21 cellular contexts compared by ENCODE assay signal in the genomic region with DNA sequence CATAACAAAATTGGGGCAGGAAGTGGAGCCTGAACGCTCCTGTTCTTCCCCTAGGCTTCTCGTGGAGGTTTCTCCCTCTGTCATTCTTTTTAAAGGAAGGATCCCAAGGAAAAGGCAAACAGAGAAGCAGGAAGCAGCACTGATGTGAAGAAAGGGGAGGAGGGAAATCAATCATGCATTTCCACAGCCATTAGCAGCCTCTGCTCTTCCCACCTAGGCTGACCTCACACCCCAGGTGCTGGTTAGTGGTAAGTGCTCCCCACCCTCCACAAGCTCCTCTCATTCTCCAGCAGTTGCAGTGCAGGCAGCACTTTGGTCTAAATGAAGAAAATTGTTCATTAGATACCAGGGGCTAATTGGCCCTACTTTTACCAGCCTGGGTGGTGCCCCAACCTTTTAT. TPM values are rescaled to one million over a fixed set of nuclear protein-coding genes. Genes with fewer than 3 reads are reported as not detected.
A peak's percentile ranks its signal among the peaks of the same experiment; 100 is the strongest.
DNase-seq lines count a peak whose midpoint lies in the region; ATAC-seq, FAIRE-seq and TF ChIP-seq lines count a peak whose summit lies in the region.
"Had no signal": no experiment of that assay in that cellular context is flagged by ENCODE, and none has a peak within 500 bp of the region (broad histone marks: within the 10 kb centered on the region; RNA-seq: fewer than 3 reads in every experiment).

No MANE protein-coding gene starts in this region.

- H3K4me1 ChIP-seq in BLaER1 (peaks cover 41% of the 10 kb centered on the region), endothelial cell of umbilical vein (ENCODE audit: control insufficient read depth, extremely low read depth, insufficient read depth, low read length) (no peaks in the 10 kb centered on the region), Peyer's patch (peaks cover 4 to 15% (median 7%) of the 10 kb centered on the region in 4 donors), breast epithelium (peaks cover 7 to 8% of the 10 kb centered on the region in 2 donors)

- dilution Hi-C loops in endothelial cell of umbilical vein (cut with MboI; ENCODE audit: extremely low pct_ligation_motif_present, low sequenced_read_pairs), result no loop called here

- H2AFZ ChIP-seq in endothelial cell of umbilical vein (ENCODE audit: low read depth, low read length), result no peak overlapping the region

- 0 out of 2 replicates have a peak, but pooled peaks cover 11% of the 10 kb centered on the region for H4K20me1 ChIP-seq in BLaER1
- H4K20me1 ChIP-seq in endothelial cell of umbilical vein (replicated peaks; ENCODE audit: control insufficient read depth, extremely low read depth, insufficient read depth, low read length), result no peaks in the 10 kb centered on the region

- no peak for FAIRE-seq in endothelial cell of umbilical vein (lab: Jason Lieb, UNC)
- FAIRE-seq: GM19239, H54 had no signal

- POLR2A ChIA-PET in endothelial cell of umbilical vein (lab: Charles Lee), result interaction anchor here (0.9 kb wide), 1 partner anchor 21 kb away, joined by 3 read pairs; no protein-coding TSS in a partner anchor

- DNase-seq in NCI-H1417 (lab: John Stamatoyannopoulos, UW) (peak in 2 of 3 experiments; percentile 35 to 48), NCI-H1417 treated with DMSO at 0.1 percent for 48 hours (lab: John Stamatoyannopoulos, UW) (no peak), HK-2 (ENCODE audit: unreplicated experiment) (peak; percentile 14), endothelial cell of umbilical vein (ENCODE audit: low read depth, low spot score) (no peak), Peyer's patch (no peak), breast epithelium (ENCODE audit: low spot score in 2 of 2) (no peak)
- DNase-seq: C1 segment of cervical spinal cord; DMS 273 treated with DMSO at 0.1 percent for 48 hours; HFFc6; MG63; NCI-H1092; NCI-H2081 treated with DMSO at 0.1 percent for 48 hours; NCI-H524; NK-92 treated with Interleukin-12 subunit alpha and Interleukin-12 subunit beta, amount 100 ng/mL, for 24 hours; RPMI8226 had no signal

- no peak overlapping the region for H3K4me3 ChIP-seq in BLaER1
- no peak overlapping the region for H3K4me3 ChIP-seq in endothelial cell of umbilical vein (replicated peaks in 1 of 3; ENCODE audit: insufficient read depth in 1 of 3, low read depth in 1 of 3, low read length in 3 of 3)
- no peak overlapping the region for H3K4me3 ChIP-seq in Peyer's patch
- H3K4me3 ChIP-seq in breast epithelium, result no peak overlapping the region
- H3K4me3 ChIP-seq: MG63 had no signal

- TF ChIP-seq CTCF in endothelial cell of umbilical vein (IDR thresholded peaks at IDR 0.05; ENCODE audit: extremely low read depth in 1 of 2, insufficient read depth in 1 of 2, low read depth in 1 of 2, low read length in 2 of 2) (no peak), Peyer's patch (IDR thresholded peaks at IDR 0.05) (no peak), breast epithelium (IDR thresholded peaks at IDR 0.05) (no peak)

- CTCF ChIA-PET in endothelial cell of umbilical vein (lab: Charles Lee), result no interaction called here

- no TSS peak for BruUV-seq in endothelial cell of umbilical vein (replicated peaks; lab: Mats Ljungman, UMichigan)

- TF ChIP-seq POLR2A in endothelial cell of umbilical vein (IDR thresholded peaks at IDR 0.05; ENCODE audit: low read depth, low read length), result no peak
- TF ChIP-seq POLR2A in Peyer's patch (IDR thresholded peaks at IDR 0.05), result no peak
- no peak for TF ChIP-seq POLR2A in breast epithelium (IDR thresholded peaks at IDR 0.05)

- no peaks in the 10 kb centered on the region for H3K9me1 ChIP-seq in endothelial cell of umbilical vein (replicated peaks; ENCODE audit: control insufficient read depth, extremely low read depth, insufficient read depth, low read length)

- intact Hi-C loops in endothelial cell of umbilical vein (cut with micrococcal nuclease) (no loop called here), breast epithelium (cut with DNase I; ENCODE audit: low total_unique reads) (no loop called here)

- H3K9ac ChIP-seq in BLaER1 (no peak overlapping the region), endothelial cell of umbilical vein (replicated peaks; ENCODE audit: extremely low read depth, insufficient read depth, low read length) (no peak overlapping the region)

- no peaks in the 10 kb centered on the region for H3K79me2 ChIP-seq in endothelial cell of umbilical vein (ENCODE audit: control insufficient read depth, insufficient read depth, low read length)

- ATAC-seq in GM19328 (IDR thresholded peaks at IDR 0.05; ENCODE audit: unreplicated experiment), result no peak

- H3K27ac ChIP-seq in BLaER1, result peak overlapping the region; percentile 52; the same call in 1 of the 2 replicates
- no peak overlapping the region for H3K27ac ChIP-seq in endothelial cell of umbilical vein (ENCODE audit: insufficient read depth, low read depth, low read length)
- no peak overlapping the region for H3K27ac ChIP-seq in Peyer's patch
- H3K27ac ChIP-seq in breast epithelium, result no peak overlapping the region

- H3K9me3 ChIP-seq in BLaER1 (peaks cover 10% of the 10 kb centered on the region), endothelial cell of umbilical vein (replicated peaks; ENCODE audit: control insufficient read depth, insufficient read depth, low read length) (no peaks in the 10 kb centered on the region), Peyer's patch (no peaks in the 10 kb centered on the region), breast epithelium (no peaks in the 10 kb centered on the region)
- H3K9me3 ChIP-seq: MG63 had no signal

- H3K4me2 ChIP-seq in BLaER1 (peak overlapping the region; percentile 71), endothelial cell of umbilical vein (ENCODE audit: insufficient read depth, low read length) (no peak overlapping the region)

- H3K36me3 ChIP-seq in BLaER1 (no peaks in the 10 kb centered on the region), endothelial cell of umbilical vein (ENCODE audit: control insufficient read depth in 2 of 2, extremely low read depth in 1 of 2, insufficient read depth in 2 of 2, low read length in 2 of 2) (no peaks in the 10 kb centered on the region), Peyer's patch (no peaks in the 10 kb centered on the region), breast epithelium (no peaks in the 10 kb centered on the region)
- H3K36me3 ChIP-seq: MG63 had no signal

- H3K27me3 ChIP-seq in BLaER1 (peaks cover 44% of the 10 kb centered on the region), endothelial cell of umbilical vein (ENCODE audit: control insufficient read depth in 2 of 2, insufficient read depth in 2 of 2, low read length in 2 of 2) (peaks cover 55 to 57% of the 10 kb centered on the region in 2 experiments), Peyer's patch (peaks cover 0 to 17% of the 10 kb centered on the region in 2 donors), breast epithelium (peaks cover 2 to 46% of the 10 kb centered on the region in 2 donors)

TF ChIP-seq in endothelial cell of umbilical vein, 7 proteins besides CTCF, POLR2A, EP300 and RAD21:
- peak; percentile 41 for TF ChIP-seq EZH2 (IDR thresholded peaks at IDR 0.05; ENCODE audit: borderline replicate concordance, low read depth, low read length, severe bottlenecking)
- TF ChIP-seq JUN (IDR thresholded peaks at IDR 0.05; ENCODE audit: borderline replicate concordance, insufficient read depth, insufficient read length, low read depth), result no peak

RNA-seq across cellular contexts. Expression of gene CRHR2, which starts 2.6 kb away (rescaled TPM):
- total RNA-seq in endothelial cell of umbilical vein (not detected in 2 replicates), Peyer's patch (not detected), breast epithelium (under 1 TPM; under 0.01 to 0.16 (median 0.15) TPM)
- not detected in 2 replicates for polyA plus RNA-seq in endothelial cell of umbilical vein
- polyA plus RNA-seq in endothelial cell of umbilical vein (2011; cell fraction: cytosol; rRNA removed), result not detected in 2 replicates
- not detected in 2 replicates for polyA plus RNA-seq in endothelial cell of umbilical vein (2011; cell fraction: nucleus; rRNA removed)
- 0.07 and 0.15 TPM in 2 replicates for polyA plus RNA-seq in endothelial cell of umbilical vein (2012)
- not detected in 2 replicates for polyA minus RNA-seq in endothelial cell of umbilical vein
- polyA minus RNA-seq in endothelial cell of umbilical vein (2011; cell fraction: cytosol; rRNA and poly(A)+ RNA removed), result not detected
- polyA minus RNA-seq in endothelial cell of umbilical vein (2011; cell fraction: nucleus; rRNA and poly(A)+ RNA removed), result not detected in 2 replicates
- total RNA-seq: A172, HFFc6, OCI-LY7 had no signal

Comparison
In these comparisons a context has a peak if more than half of its experiments do, and no peak if none do; other contexts are left out.
1. DNase-seq: peak in NCI-H1417 (2 of 3) and HK-2 (single experiment); none in NCI-H1417 treated with DMSO at 0.1 percent for 48 hours (single experiment), endothelial cell of umbilical vein (single experiment), Peyer's patch (0 of 3) and breast epithelium (0 of 2).